ENCODE assay signal across 9 cellular contexts in the genomic region with DNA sequence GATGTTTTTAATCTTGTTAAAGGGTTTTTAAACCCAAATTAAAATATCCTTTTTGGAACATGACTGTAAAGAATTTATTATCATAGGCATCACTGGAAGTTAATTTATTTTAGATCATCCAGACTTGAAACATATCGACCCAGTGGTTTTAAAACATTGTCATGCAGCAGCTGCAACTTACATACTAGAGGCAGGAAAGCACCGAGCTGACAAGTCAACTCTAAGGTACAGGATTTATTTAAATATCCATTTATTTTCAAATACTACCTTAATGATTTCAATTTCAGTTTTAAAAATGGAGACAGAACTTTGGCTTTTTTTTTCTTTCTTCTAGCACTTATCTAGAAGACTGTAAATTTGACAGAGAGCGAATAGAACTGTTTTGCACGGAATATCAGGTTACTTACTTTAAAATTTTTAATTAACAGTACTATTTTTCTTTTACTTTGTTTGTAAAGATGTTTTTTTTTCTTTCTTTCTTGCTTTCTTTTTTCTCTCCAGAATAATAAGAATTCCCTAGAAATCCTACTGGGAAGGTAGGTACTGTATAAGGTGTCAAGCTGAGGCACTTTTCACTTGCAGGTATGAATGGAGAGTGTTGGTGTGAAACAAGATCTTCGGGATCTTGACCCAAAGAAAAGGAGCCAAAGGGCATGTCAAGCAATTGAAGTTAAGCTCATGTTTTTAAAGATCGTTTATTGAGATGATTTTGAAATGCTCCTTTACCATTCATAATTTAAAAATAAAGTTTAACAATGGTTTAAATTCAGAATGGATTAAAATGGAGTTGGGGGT. TPM values are rescaled to one million over a fixed set of nuclear protein-coding genes. Genes with fewer than 3 reads are reported as not detected.
DNase-seq lines count a peak whose midpoint lies in the region; ATAC-seq, FAIRE-seq and TF ChIP-seq lines count a peak whose summit lies in the region.
"Had no signal": no experiment of that assay in that cellular context is flagged by ENCODE, and none has a peak within 500 bp of the region (broad histone marks: within the 10 kb centered on the region; RNA-seq: fewer than 3 reads in every experiment).

No MANE protein-coding gene starts in this region.

- H3K27me3 ChIP-seq in GM06990 (replicated peaks; ENCODE audit: control insufficient read depth, insufficient read depth, low read length) (no peaks in the 10 kb centered on the region), MM.1S (replicated peaks; ENCODE audit: insufficient read depth, low read length) (peaks cover 15% of the 10 kb centered on the region), osteoblast (ENCODE audit: insufficient read depth, low read length) (peaks cover 11% of the 10 kb centered on the region)
- H3K27me3 ChIP-seq: ovary, Peyer's patch had no signal

- DNase-seq in GM06990 (ENCODE audit: extremely low read depth, insufficient read length): no peak
- DNase-seq in MM.1S: peak; percentile 62
- no peak for DNase-seq in osteoblast (ENCODE audit: insufficient read length, low spot score, missing footprints)
- DNase-seq in DMS79 treated with DMSO at 0.1 percent for 48 hours (lab: John Stamatoyannopoulos, UW): no peak
- no peak for DNase-seq in kidney glomerular epithelial cell (lab: John Stamatoyannopoulos, UW)
- DNase-seq: ovary, Peyer's patch had no signal

- H3K27ac ChIP-seq in MM.1S (ENCODE audit: low read length) (peak overlapping the region; percentile 82), osteoblast (ENCODE audit: low read depth, low read length) (no peak overlapping the region)

- H3K4me3 ChIP-seq in GM06990 (replicated peaks; ENCODE audit: low read depth, low read length): peak overlapping the region; percentile 87
- H3K4me3 ChIP-seq in MM.1S (ENCODE audit: low read length): peak overlapping the region; percentile 64
- no peak overlapping the region for H3K4me3 ChIP-seq in osteoblast (ENCODE audit: insufficient read depth, low read length)

- H3K79me2 ChIP-seq in MM.1S (ENCODE audit: low read length) (peaks cover 45% of the 10 kb centered on the region), osteoblast (ENCODE audit: insufficient read depth, low read length) (peaks cover 34% of the 10 kb centered on the region)

- H3K9me3 ChIP-seq in MM.1S (replicated peaks; ENCODE audit: insufficient read depth, low read length) (no peaks in the 10 kb centered on the region), osteoblast (ENCODE audit: low read depth, low read length) (no peaks in the 10 kb centered on the region)
- H3K9me3 ChIP-seq: ovary, Peyer's patch had no signal

- no peak for TF ChIP-seq CTCF in GM06990 (IDR thresholded peaks at IDR 0.05; ENCODE audit: insufficient read depth, low read length, poor library complexity, severe bottlenecking)
- TF ChIP-seq CTCF in MM.1S (IDR thresholded peaks at IDR 0.05; ENCODE audit: low read length): no peak
- no peak for TF ChIP-seq CTCF in osteoblast (IDR thresholded peaks at IDR 0.05; ENCODE audit: extremely low read depth, low read depth, low read length)

- no peaks in the 10 kb centered on the region for H4K20me1 ChIP-seq in MM.1S (ENCODE audit: insufficient read depth, low read length)
- peaks cover 9% of the 10 kb centered on the region for H4K20me1 ChIP-seq in osteoblast (ENCODE audit: insufficient read depth, low read length)

- peak overlapping the region; percentile 70 for H3K9ac ChIP-seq in MM.1S (ENCODE audit: low read length)

- H2AFZ ChIP-seq in MM.1S (ENCODE audit: low read length) (no peak overlapping the region), osteoblast (ENCODE audit: low read length) (no peak overlapping the region)

- peak overlapping the region; percentile 82 for H3K4me2 ChIP-seq in MM.1S (ENCODE audit: low read depth, low read length)
- H3K4me2 ChIP-seq in osteoblast (ENCODE audit: insufficient read depth, low read length): peak overlapping the region; percentile 100

- peak; percentile 75 for FAIRE-seq in colon (lab: Jason Lieb, UNC)

- H3K36me3 ChIP-seq in GM06990 (ENCODE audit: control insufficient read depth, insufficient read depth, low read length) (no peaks in the 10 kb centered on the region), MM.1S (replicated peaks; ENCODE audit: insufficient read depth, low read length) (no peaks in the 10 kb centered on the region), osteoblast (ENCODE audit: insufficient read depth, low read length) (no peaks in the 10 kb centered on the region)
- H3K36me3 ChIP-seq: ovary, Peyer's patch had no signal

- H3F3A ChIP-seq in MM.1S (ENCODE audit: insufficient read depth, low read length): peaks cover 30% of the 10 kb centered on the region

- no peak for ATAC-seq in GM19455 (IDR thresholded peaks at IDR 0.05; ENCODE audit: unreplicated experiment)

- H3K4me1 ChIP-seq in MM.1S (ENCODE audit: low read length): peaks cover 22% of the 10 kb centered on the region
- peaks cover 22% of the 10 kb centered on the region for H3K4me1 ChIP-seq in osteoblast (ENCODE audit: insufficient read depth, low read length)

- H3K9me2 ChIP-seq in MM.1S (replicated peaks; ENCODE audit: insufficient read depth, low read length): no peaks in the 10 kb centered on the region

RNA-seq across cellular contexts. Expression of gene COMMD3, which starts 1.8 kb away (rescaled TPM):
- total RNA-seq in osteoblast: 49.2 and 53.9 TPM in 2 replicates

RNA-seq across cellular contexts. Expression of gene BMI1, which starts 2.9 kb away (rescaled TPM):
- 64.8 and 73.1 TPM in 2 replicates for total RNA-seq in osteoblast

RNA-seq across cellular contexts. Expression of gene SPAG6, which starts 27.3 kb away (rescaled TPM):
- not detected in 2 replicates for total RNA-seq in osteoblast
- total RNA-seq: Peyer's patch had no signal
